In genomic region chr1:88074661-88075060, GRCh38 we compare ENCODE assay signal across 19 cellular contexts.
DNase-seq lines count a peak whose midpoint lies in the region; ATAC-seq, FAIRE-seq and TF ChIP-seq lines count a peak whose summit lies in the region.
"Had no signal": no experiment of that assay in that cellular context is flagged by ENCODE, and none has a peak within 500 bp of the region (broad histone marks: within the 10 kb centered on the region; RNA-seq: fewer than 3 reads in every experiment).

No MANE protein-coding gene starts in this region.

- no peak overlapping the region for H4K91ac ChIP-seq in H1 (replicated peaks; ENCODE audit: insufficient read length, low read length)

- H3K9me3 ChIP-seq in H1 (ENCODE audit: insufficient read depth in 2 of 2, low read depth in 1 of 2, low read length in 1 of 2) = no peaks in the 10 kb centered on the region
- H3K9me3 ChIP-seq: BLaER1 treated with 17β-estradiol and CSF1 and Interleukin-3, amounts not matched to agents 10 nM and 100 nM; Caco-2 had no signal

- POLR2A ChIA-PET in H1 (lab: Charles Lee; ENCODE audit: partially characterized antibody) = no interaction called here

- no peaks in the 10 kb centered on the region for H3K36me3 ChIP-seq in H1 (ENCODE audit: control insufficient read depth in 2 of 4, insufficient read depth in 4 of 4, low read length in 3 of 4)
- H3K36me3 ChIP-seq: BLaER1 treated with 17β-estradiol and CSF1 and Interleukin-3, amounts not matched to agents 10 nM and 100 nM had no signal

- no peak overlapping the region for H3K9ac ChIP-seq in H1 (replicated peaks in 1 of 4; ENCODE audit: extremely low read depth in 1 of 4, low read depth in 3 of 4, low read length in 3 of 4)
- H3K9ac ChIP-seq: BLaER1 treated with 17β-estradiol and CSF1 and Interleukin-3, amounts not matched to agents 10 nM and 100 nM had no signal

- no peak overlapping the region for H4K8ac ChIP-seq in H1 (ENCODE audit: extremely low read depth, insufficient read depth, low read length)

- no peak overlapping the region for H2BK120ac ChIP-seq in H1 (replicated peaks; ENCODE audit: low read depth, low read length)

- no peak overlapping the region for H3K4me3 ChIP-seq in H1 (ENCODE audit: extremely low read depth in 1 of 4, insufficient read depth in 2 of 4, low read depth in 3 of 4, low read length in 4 of 4)
- H3K4me3 ChIP-seq: BLaER1 treated with 17β-estradiol and CSF1 and Interleukin-3, amounts not matched to agents 10 nM and 100 nM had no signal

- no peak overlapping the region for H2BK12ac ChIP-seq in H1 (ENCODE audit: low read depth, low read length)

- no peak for TF ChIP-seq CTCF in H1 (IDR thresholded peaks at IDR 0.05; ENCODE audit: control extremely low read depth in 1 of 3, insufficient read depth in 1 of 3, low read depth in 1 of 3, low read length in 3 of 3)

- no peak for TF ChIP-seq POLR2A in H1 (IDR thresholded peaks at IDR 0.05; ENCODE audit: control extremely low read depth in 1 of 2, low read depth in 2 of 2, low read length in 2 of 2)

- no peaks in the 10 kb centered on the region for H3K23me2 ChIP-seq in H1 (ENCODE audit: low read depth, low read length)

- no peaks in the 10 kb centered on the region for H3K79me2 ChIP-seq in H1 (ENCODE audit: control insufficient read depth in 1 of 2, insufficient read depth in 2 of 2, low read length in 2 of 2)

- no peak for TF ChIP-seq EP300 in H1 (IDR thresholded peaks at IDR 0.05; ENCODE audit: borderline replicate concordance in 1 of 2, low read depth in 2 of 2, low read length in 2 of 2)

- ATAC-seq in GM19395 (IDR thresholded peaks at IDR 0.05; ENCODE audit: unreplicated experiment) = no peak
- ATAC-seq in esophagus mucosa = no peak
- ATAC-seq: CD8-positive, alpha-beta T cell had no signal

- H4K20me1 ChIP-seq in H1 (replicated peaks in 1 of 2; ENCODE audit: control insufficient read depth in 1 of 2, insufficient read depth in 2 of 2, low read length in 2 of 2) = no peaks in the 10 kb centered on the region
- H4K20me1 ChIP-seq: BLaER1 treated with 17β-estradiol and CSF1 and Interleukin-3, amounts not matched to agents 10 nM and 100 nM had no signal

- no peak overlapping the region for H3K18ac ChIP-seq in H1 (ENCODE audit: extremely low read depth, low read length)

- no peak overlapping the region for H3K14ac ChIP-seq in H1 (ENCODE audit: insufficient read length)

- no peak overlapping the region for H2BK5ac ChIP-seq in H1 (ENCODE audit: low read depth, low read length)

- no peaks in the 10 kb centered on the region for H3K79me1 ChIP-seq in H1 (ENCODE audit: low read depth, low read length)

- no peak overlapping the region for H3K56ac ChIP-seq in H1 (replicated peaks; ENCODE audit: insufficient read length, low read depth, low read length)

- H2AK5ac ChIP-seq in H1 (ENCODE audit: low read depth, low read length) = no peak overlapping the region

- TF ChIP-seq RAD21 in H1 (IDR thresholded peaks at IDR 0.05 in 1 of 2, conservative IDR thresholded peaks at IDR 0.05 in 1 of 2; ENCODE audit: low read depth in 2 of 2, low read length in 2 of 2) = no peak

- 0 out of 2 replicates have a peak overlapping the region, but pooled peaks have one; percentile 30 for H2AFZ ChIP-seq in H1 (ENCODE audit: low read length)

- H3K27ac ChIP-seq in H1 (ENCODE audit: low read depth, low read length) = no peak overlapping the region
- H3K27ac ChIP-seq: BLaER1 treated with 17β-estradiol and CSF1 and Interleukin-3, amounts not matched to agents 10 nM and 100 nM; C4-2B had no signal

- H2BK20ac ChIP-seq in H1 (ENCODE audit: low read length) = no peak overlapping the region

- WGBS in H1 (ENCODE audit: extremely low coverage in 1 of 2, insufficient coverage in 1 of 2, insufficient read length in 1 of 2, insufficient replicate concordance in 2 of 2, low coverage in 1 of 2, low lambda C conversion rate in 2 of 2, missing lambda C conversion rate in 1 of 2), 2 experiments = 100% methylated on average over 2 of the region's 2 CpGs; no CpG with 5 or more reads in 1 of the 2 experiments

- H3K27me3 ChIP-seq in H1 (replicated peaks in 1 of 4; ENCODE audit: control insufficient read depth in 3 of 4, extremely low read depth in 1 of 4, insufficient read depth in 3 of 4, low read length in 3 of 4) = no peaks in the 10 kb centered on the region
- H3K27me3 ChIP-seq: BLaER1 treated with 17β-estradiol and CSF1 and Interleukin-3, amounts not matched to agents 10 nM and 100 nM had no signal

- no peak for FAIRE-seq in H1 (lab: Jason Lieb, UNC)
- FAIRE-seq: A204.1, D721Med, G401.6, GM12891 had no signal

- H3K4ac ChIP-seq in H1 (replicated peaks; ENCODE audit: insufficient read length, low read depth, low read length) = no peak overlapping the region

- H2BK15ac ChIP-seq in H1 (ENCODE audit: low read length) = no peak overlapping the region

- DNase-seq in DMS79 treated with DMSO at 0.1 percent for 48 hours (lab: John Stamatoyannopoulos, UW) = peak; percentile 64
- no peak for DNase-seq in H1 (ENCODE audit: low read depth in 1 of 2, low spot score in 2 of 2)
- no peak for DNase-seq in AG20443 (ENCODE audit: low spot score)
- DNase-seq: 8988T; ACHN; AML-193; Caco-2; Calu3; CD4-positive, alpha-beta T cell; CD8-positive, alpha-beta T cell; GF-D8 had no signal

- no peaks in the 10 kb centered on the region for H3K4me1 ChIP-seq in H1 (replicated peaks in 1 of 4; ENCODE audit: control insufficient read depth in 3 of 4, insufficient read depth in 4 of 4, low read length in 3 of 4)
- H3K4me1 ChIP-seq: BLaER1 treated with 17β-estradiol and CSF1 and Interleukin-3, amounts not matched to agents 10 nM and 100 nM; Caco-2 had no signal

- H3K23ac ChIP-seq in H1 (ENCODE audit: insufficient read length) = no peak overlapping the region

- no peak overlapping the region for H3K4me2 ChIP-seq in H1 (ENCODE audit: insufficient read depth in 1 of 2, low read depth in 2 of 2, low read length in 2 of 2)
- H3K4me2 ChIP-seq: BLaER1 treated with 17β-estradiol and CSF1 and Interleukin-3, amounts not matched to agents 10 nM and 100 nM had no signal

- CTCF ChIA-PET in H1 (lab: Charles Lee; ENCODE audit: partially characterized antibody) = interaction anchor here (1.1 kb wide), 1 partner anchor 10 kb away, joined by 4 read pairs; no protein-coding TSS in a partner anchor

- no peak overlapping the region for H4K5ac ChIP-seq in H1 (ENCODE audit: insufficient read length, low read depth, low read length)

TF ChIP-seq in H1, 55 proteins besides CTCF, POLR2A, EP300 and RAD21 (continues in another document):
- no peak for TF ChIP-seq JUND (IDR thresholded peaks at IDR 0.05; ENCODE audit: low read length)
- no peak for TF ChIP-seq TBP (IDR thresholded peaks at IDR 0.05; ENCODE audit: low read depth, low read length)
- no peak for TF ChIP-seq BACH1 (IDR thresholded peaks at IDR 0.05; ENCODE audit: low read length)
- TF ChIP-seq NRF1 (IDR thresholded peaks at IDR 0.05; ENCODE audit: low read depth, low read length) = no peak
- TF ChIP-seq NANOG (IDR thresholded peaks at IDR 0.05; ENCODE audit: insufficient read depth, low read depth, low read length, poor library complexity, severe bottlenecking) = no peak
- no peak for TF ChIP-seq CEBPB (IDR thresholded peaks at IDR 0.05; ENCODE audit: low read depth, low read length)
- no peak for TF ChIP-seq MAFK (IDR thresholded peaks at IDR 0.05; ENCODE audit: low read depth, low read length)
- no peak for TF ChIP-seq ZNF274 (IDR thresholded peaks at IDR 0.05; ENCODE audit: borderline replicate concordance, extremely low read depth, low read length)
- TF ChIP-seq, protein P1, sequence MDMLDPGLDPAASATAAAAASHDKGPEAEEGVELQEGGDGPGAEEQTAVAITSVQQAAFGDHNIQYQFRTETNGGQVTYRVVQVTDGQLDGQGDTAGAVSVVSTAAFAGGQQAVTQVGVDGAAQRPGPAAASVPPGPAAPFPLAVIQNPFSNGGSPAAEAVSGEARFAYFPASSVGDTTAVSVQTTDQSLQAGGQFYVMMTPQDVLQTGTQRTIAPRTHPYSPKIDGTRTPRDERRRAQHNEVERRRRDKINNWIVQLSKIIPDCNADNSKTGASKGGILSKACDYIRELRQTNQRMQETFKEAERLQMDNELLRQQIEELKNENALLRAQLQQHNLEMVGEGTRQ (IDR thresholded peaks at IDR 0.05; ENCODE audit: low read length) = no peak
- TF ChIP-seq TAF7 (optimal IDR thresholded peaks at IDR 0.05; ENCODE audit: borderline replicate concordance, low read depth, low read length) = no peak
- no peak for TF ChIP-seq GTF2F1 (IDR thresholded peaks at IDR 0.05; ENCODE audit: borderline replicate concordance, low read depth, low read length)
- no peak for TF ChIP-seq CBX8 (IDR thresholded peaks at IDR 0.05; ENCODE audit: borderline replicate concordance, low read depth, low read length)
- TF ChIP-seq EZH2 (IDR thresholded peaks at IDR 0.05; ENCODE audit: low read depth, low read length, severe bottlenecking) = no peak
- no peak for TF ChIP-seq CREB1 (IDR thresholded peaks at IDR 0.05)
- TF ChIP-seq EGR1 (IDR thresholded peaks at IDR 0.05; ENCODE audit: borderline replicate concordance, low read depth, low read length) = no peak
- no peak for TF ChIP-seq POU5F1 (IDR thresholded peaks at IDR 0.05; ENCODE audit: low read depth, low read length)
- TF ChIP-seq KDM5A (IDR thresholded peaks at IDR 0.05; ENCODE audit: low read length) = no peak
- TF ChIP-seq BCL11A (IDR thresholded peaks at IDR 0.05; ENCODE audit: low read depth in 2 of 2, low read length in 2 of 2) = no peak
